Comparison of ENCODE assay signal across 9 cellular contexts in the genomic region with DNA sequence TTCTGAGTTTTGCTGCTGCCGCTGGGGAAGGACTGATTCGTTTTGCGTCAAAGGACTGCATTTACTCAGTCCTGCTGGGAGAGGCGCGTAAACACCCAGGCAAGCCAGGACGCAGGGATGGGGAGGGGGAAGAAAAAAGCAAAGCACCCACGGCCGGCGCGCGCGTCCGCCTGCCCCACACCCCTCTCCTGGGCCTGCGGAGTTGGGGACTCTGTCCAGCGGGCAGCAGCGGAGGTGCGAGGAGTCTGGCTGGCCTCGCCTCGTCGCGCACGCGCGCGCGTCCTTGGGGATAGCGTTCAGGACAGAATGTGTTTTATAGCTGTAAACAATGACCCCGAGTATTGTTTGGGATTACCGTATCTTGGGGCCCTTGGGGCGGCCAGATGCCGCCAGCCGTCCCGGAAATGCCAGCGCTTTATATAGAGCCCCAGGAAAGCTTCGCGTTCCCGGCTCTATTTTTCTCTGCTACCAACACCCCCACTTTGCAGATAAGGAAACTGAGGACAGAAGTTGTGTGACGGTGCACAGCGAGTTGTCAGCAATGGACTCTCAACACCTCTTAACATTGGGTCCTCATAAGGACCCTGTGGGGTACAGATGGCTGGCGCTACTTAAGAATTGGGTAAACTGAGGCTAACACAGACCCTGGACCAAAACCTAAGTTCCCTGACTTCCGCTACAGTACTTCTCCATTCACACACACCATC. TPM values are rescaled to one million over a fixed set of nuclear protein-coding genes. Genes with fewer than 3 reads are reported as not detected.
A peak's percentile ranks its signal among the peaks of the same experiment; 100 is the strongest.
DNase-seq lines count a peak whose midpoint lies in the region; ATAC-seq and TF ChIP-seq lines count a peak whose summit lies in the region.
"Had no signal": no experiment of that assay in that cellular context is flagged by ENCODE, and none has a peak within 500 bp of the region (broad histone marks: within the 10 kb centered on the region; RNA-seq: fewer than 3 reads in every experiment).

No MANE protein-coding gene starts in this region.

- peak overlapping the region; percentile 60 to 90 (median 80) for H3K4me3 ChIP-seq in Peyer's patch
- H3K4me3 ChIP-seq in lower leg skin (ENCODE audit: low read depth, poor library complexity, severe bottlenecking): peak overlapping the region; percentile 53

- peak overlapping the region; percentile 83 to 100 (median 100) for H3K27ac ChIP-seq in Peyer's patch
- H3K27ac ChIP-seq in substantia nigra (ENCODE audit: low read depth, low read length, poor library complexity, severe bottlenecking): peak overlapping the region; percentile 76
- H3K27ac ChIP-seq: SK-N-MC had no signal

- TF ChIP-seq CTCF in Peyer's patch (IDR thresholded peaks at IDR 0.05) (no peak), lower leg skin (IDR thresholded peaks at IDR 0.05) (no peak)

- TF ChIP-seq POLR2A in Peyer's patch (IDR thresholded peaks at IDR 0.05): peak; percentile 58 to 69
- no peak for TF ChIP-seq POLR2A in lower leg skin (IDR thresholded peaks at IDR 0.05)

- no peaks in the 10 kb centered on the region for H3K36me3 ChIP-seq in Peyer's patch

- no peak for ATAC-seq in HG02885 (IDR thresholded peaks at IDR 0.05; ENCODE audit: poor library complexity, unreplicated experiment)

- no peaks in the 10 kb centered on the region for H3K27me3 ChIP-seq in Peyer's patch

- intact Hi-C loops in lower leg skin (cut with DNase I; ENCODE audit: low total_unique reads): no loop called here

- H3K9me3 ChIP-seq in Peyer's patch: no peaks in the 10 kb centered on the region

- DNase-seq in AG08395 (ENCODE audit: low spot score): peak; percentile 63
- peak; percentile 59 for DNase-seq in GDM1 (lab: John Stamatoyannopoulos, UW)
- DNase-seq in Peyer's patch: peak in 2 of 3 donors; percentile 90 to 92
- DNase-seq in dermis blood vessel endothelial cell: peak; percentile 91
- peak; percentile 87 to 98 for DNase-seq in lower leg skin (ENCODE audit: low spot score in 2 of 2)
- peak in 33 of 49 donors; percentile 11 to 83 (median 60) for DNase-seq in substantia nigra (lab: John Stamatoyannopoulos, UW)
- DNase-seq in glomerular visceral epithelial cell (ENCODE audit: extremely low spot score): no peak

- peaks cover 0 to 10% (median 5%) of the 10 kb centered on the region in 4 donors for H3K4me1 ChIP-seq in Peyer's patch

- 1% methylated on average over 23 to 38 of the region's 41 CpGs for WGBS in lower leg skin, 2 donors

RNA-seq across cellular contexts. Expression of gene FOSL2, which starts 1.6 kb away (rescaled TPM):
- 100 to 1,000 TPM in 3 of 4 donors, 10 to 100 TPM in 1; 46.2 to 239 (median 207) TPM for total RNA-seq in Peyer's patch
- 58.4 and 59.1 TPM in 2 replicates for total RNA-seq in dermis blood vessel endothelial cell
- 100 to 1,000 TPM; 189 to 423 (median 301) TPM for total RNA-seq in lower leg skin

Comparison
In these comparisons a context has a peak if more than half of its experiments do, and no peak if none do; other contexts are left out.
1. POLR2A ChIP-seq: peak in Peyer's patch (2 of 2); none in lower leg skin (0 of 2).